ENCODE assay signal across 18 cellular contexts in the genomic region with DNA sequence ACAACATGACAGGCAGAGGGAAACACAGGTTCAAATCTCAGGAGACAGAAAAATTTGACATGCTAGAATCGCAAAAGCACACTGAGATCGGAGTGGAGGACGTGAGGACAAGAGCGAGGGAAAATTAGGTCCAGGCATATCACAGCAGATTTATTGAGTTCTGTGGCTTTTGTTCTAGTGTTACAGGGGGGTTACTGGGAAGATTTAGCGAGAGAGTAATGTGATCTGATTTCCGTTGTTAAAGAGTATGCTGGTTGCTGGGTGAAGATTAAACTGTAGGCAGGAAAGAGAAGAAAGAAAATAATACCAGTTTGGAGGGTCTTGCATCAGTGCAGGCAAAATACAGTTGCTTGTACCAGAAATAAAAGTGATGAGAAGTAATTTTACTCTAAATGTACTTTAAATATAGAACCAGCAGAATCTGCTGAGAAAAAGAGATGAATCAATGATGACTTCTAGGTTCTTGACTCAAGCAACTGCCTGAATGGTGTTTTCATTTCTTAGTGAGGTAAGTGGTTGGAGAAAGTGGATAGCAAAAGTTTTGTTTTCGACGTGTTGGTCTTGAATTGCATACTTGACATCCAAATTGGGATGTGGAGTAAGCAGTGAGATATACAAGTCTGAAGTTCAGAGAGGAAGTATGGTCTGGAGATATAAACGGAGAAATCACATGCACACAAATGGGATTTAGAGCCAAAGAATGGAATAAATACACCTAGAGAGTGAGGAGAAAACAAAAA.
"Had no signal": no experiment of that assay in that cellular context is flagged by ENCODE, and none has a peak within 500 bp of the region (broad histone marks: within the 10 kb centered on the region; RNA-seq: fewer than 3 reads in every experiment).

No MANE protein-coding gene starts in this region.

- H3K4me1 ChIP-seq: lower lobe of right lung, thyroid gland had no signal

- H3K27ac ChIP-seq: lower lobe of right lung, thyroid gland had no signal

- H3K36me3 ChIP-seq: lower lobe of right lung, thyroid gland had no signal

- H3K4me3 ChIP-seq: lower lobe of right lung, thyroid gland had no signal

- FAIRE-seq: islet of Langerhans had no signal

- DNase-seq: activated CD4-positive, alpha-beta T cell treated with anti-CD3 and anti-CD28 coated beads, Interleukin-2, amount 50 U/mL, for 1 hour; activated CD8-positive, alpha-beta memory T cell treated with anti-CD3 and anti-CD28 coated beads, Interleukin-2, amount 50 U/mL, for 4 hours; activated effector memory CD4-positive, alpha-beta T cell treated with Interleukin-2 at 50 U/mL for 16 hours; activated naive CD4-positive, alpha-beta T cell treated with anti-CD3 and anti-CD28 coated beads, Interleukin-2, amount 10 ng/mL, durations not matched to agents 7 days and 5 days; activated naive CD8-positive, alpha-beta T cell treated with anti-CD3 and anti-CD28 coated beads, Interleukin-2, amount 50 U/mL, for 24 hours; activated T-cell treated with anti-CD3 and anti-CD28 coated beads, Interleukin-2, amount 50 U/mL, for 4 hours; aorta; cerebellar nuclear complex; cortex of kidney; left colon; lower lobe of right lung; nucleus accumbens; stimulated activated CD4-positive, alpha-beta T cell treated with anti-CD3 and anti-CD28 coated beads, Interleukin-1b, Interleukin-23, amount 100 ng/mL, for 48 hours; stimulated activated CD8-positive, alpha-beta memory T cell treated with anti-CD3 and anti-CD28 coated beads, Interleukin-4, amount 100 ng/mL, for 48 hours; stimulated activated naive CD4-positive, alpha-beta T cell; thyroid gland had no signal

- H3K9me3 ChIP-seq: lower lobe of right lung, thyroid gland had no signal

- ATAC-seq: activated naive CD8-positive, alpha-beta T cell treated with anti-CD3 and anti-CD28 coated beads, Interleukin-2, amount 50 U/mL, for 24 hours; activated T-cell treated with anti-CD3 and anti-CD28 coated beads, Interleukin-2, amount 50 U/mL, for 4 hours; left colon; lower lobe of right lung; natural killer cell treated with Interleukin-12 subunit alpha and Interleukin-12 subunit beta and Interleukin-15 and Interleukin-18, amount 100 ng/mL, for 72 hours had no signal
